Comparison of ENCODE assay signal across 21 cellular contexts in the genomic region with DNA sequence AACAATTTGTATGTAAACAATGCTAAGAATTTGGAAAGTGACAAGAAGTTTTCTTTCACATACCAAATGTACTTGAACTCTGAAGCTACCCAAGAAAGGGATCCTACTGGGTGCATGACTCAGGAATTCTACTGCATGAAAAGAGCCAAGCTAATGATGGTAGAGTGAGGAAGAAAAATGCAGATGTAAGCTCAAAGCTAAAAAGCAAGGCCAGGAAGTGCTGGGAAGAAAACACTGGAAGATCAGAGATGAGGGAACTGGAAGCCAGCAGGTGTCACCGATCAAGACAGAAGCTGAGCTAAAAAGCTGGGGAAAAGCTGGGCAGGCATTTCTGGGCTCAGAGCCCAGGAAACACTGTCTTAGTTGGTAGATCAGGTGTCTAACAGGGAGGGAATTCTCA.
DNase-seq lines count a peak whose midpoint lies in the region; ATAC-seq lines count a peak whose summit lies in the region.
"Had no signal": no experiment of that assay in that cellular context is flagged by ENCODE, and none has a peak within 500 bp of the region (broad histone marks: within the 10 kb centered on the region; RNA-seq: fewer than 3 reads in every experiment).

No MANE protein-coding gene starts in this region.

- POLR2A ChIA-PET in naive thymus-derived CD4-positive, alpha-beta T cell (lab: Charles Lee), result no interaction called here

- DNase-seq in NCI-H82 (lab: John Stamatoyannopoulos, UW) (peak; percentile 29), NCI-H82 treated with DMSO at 0.1 percent for 48 hours (lab: John Stamatoyannopoulos, UW; ENCODE audit: unreplicated experiment) (no peak), NCI-H2171 treated with DMSO at 0.1 percent for 48 hours (lab: John Stamatoyannopoulos, UW) (peak; percentile 63), iPS DF 19.7 (ENCODE audit: low read depth, low spot score) (peak; percentile 95), head of caudate nucleus (no peak)
- DNase-seq in activated effector memory CD4-positive, alpha-beta T cell treated with anti-CD3 and anti-CD28 coated beads, Interleukin-2, amount 50 U/mL, for 16 hours, result no peak
- no peak for DNase-seq in naive thymus-derived CD4-positive, alpha-beta T cell
- DNase-seq in activated T-cell treated with anti-CD3 and anti-CD28 coated beads, Interleukin-2, amount 50 U/mL, for 24 hours, result no peak
- DNase-seq: activated naive CD4-positive, alpha-beta T cell treated with anti-CD3 and anti-CD28 coated beads, Interleukin-2, amount 50 U/mL, for 16 hours; glutamatergic neuron; Karpas-422; left cardiac atrium; NCI-H187; SHP77 treated with DMSO at 0.1 percent for 48 hours; stimulated activated naive CD4-positive, alpha-beta T cell; T-helper 17 cell; upper lobe of right lung had no signal

- H3K4me1 ChIP-seq in naive thymus-derived CD4-positive, alpha-beta T cell (ENCODE audit: control insufficient read depth in 2 of 2, insufficient read depth in 2 of 2, low read length in 2 of 2), result no peaks in the 10 kb centered on the region
- H3K4me1 ChIP-seq: body of pancreas, upper lobe of right lung had no signal

- peaks cover 0 to 4% (median 0%) of the 10 kb centered on the region in 11 donors for H3K9me3 Mint-ChIP-seq in naive thymus-derived CD4-positive, alpha-beta T cell
- H3K9me3 Mint-ChIP-seq in activated T-cell treated with anti-CD3 and anti-CD28 coated beads, Interleukin-2, amount 50 U/mL, for 24 hours, result no peaks in the 10 kb centered on the region
- H3K9me3 Mint-ChIP-seq: dendritic cell treated with granulocyte-macrophage colony-stimulating factor and Interleukin-4, amounts not matched to agents 40 ng/mL and 50 ng/mL, for 4 days had no signal

- intact Hi-C loops in head of caudate nucleus (cut with DNase I), result no loop called here
- intact Hi-C loops in naive thymus-derived CD4-positive, alpha-beta T cell (cut with micrococcal nuclease), result no loop called here

- H3K27ac Mint-ChIP-seq in naive thymus-derived CD4-positive, alpha-beta T cell, result no peak overlapping the region
- no peak overlapping the region for H3K27ac Mint-ChIP-seq in activated T-cell treated with anti-CD3 and anti-CD28 coated beads, Interleukin-2, amount 50 U/mL, for 24 hours
- H3K27ac Mint-ChIP-seq: dendritic cell treated with granulocyte-macrophage colony-stimulating factor and Interleukin-4, amounts not matched to agents 40 ng/mL and 50 ng/mL, for 4 days; progenitor cell of endocrine pancreas; T-helper 17 cell had no signal

- H3K36me3 ChIP-seq in naive thymus-derived CD4-positive, alpha-beta T cell (ENCODE audit: control insufficient read depth in 2 of 3, insufficient read depth in 3 of 3, low read length in 3 of 3), result no peaks in the 10 kb centered on the region
- H3K36me3 ChIP-seq: upper lobe of right lung had no signal

- no peak overlapping the region for H3K4me3 ChIP-seq in naive thymus-derived CD4-positive, alpha-beta T cell (ENCODE audit: low read length)
- H3K4me3 ChIP-seq: body of pancreas, upper lobe of right lung had no signal

- H3K4me1 Mint-ChIP-seq in naive thymus-derived CD4-positive, alpha-beta T cell, result no peaks in the 10 kb centered on the region
- no peaks in the 10 kb centered on the region for H3K4me1 Mint-ChIP-seq in activated T-cell treated with anti-CD3 and anti-CD28 coated beads, Interleukin-2, amount 50 U/mL, for 24 hours (ENCODE audit: low read depth)
- H3K4me1 Mint-ChIP-seq: T-helper 17 cell had no signal

- no peak for ATAC-seq in naive thymus-derived CD4-positive, alpha-beta T cell
- ATAC-seq: body of pancreas, left cardiac atrium, T-helper 17 cell, upper lobe of right lung had no signal

- CTCF ChIA-PET in naive thymus-derived CD4-positive, alpha-beta T cell (lab: Charles Lee), result no interaction called here

- no peak overlapping the region for H3K4me3 Mint-ChIP-seq in naive thymus-derived CD4-positive, alpha-beta T cell
- no peak overlapping the region for H3K4me3 Mint-ChIP-seq in activated T-cell treated with anti-CD3 and anti-CD28 coated beads, Interleukin-2, amount 50 U/mL, for 24 hours
- H3K4me3 Mint-ChIP-seq: dendritic cell treated with granulocyte-macrophage colony-stimulating factor and Interleukin-4, amounts not matched to agents 40 ng/mL and 50 ng/mL, for 4 days; T-helper 17 cell had no signal

- H3K27me3 ChIP-seq in naive thymus-derived CD4-positive, alpha-beta T cell (ENCODE audit: control insufficient read depth in 2 of 2, insufficient read depth in 2 of 2, low read length in 2 of 2), result no peaks in the 10 kb centered on the region
- H3K27me3 ChIP-seq: body of pancreas, upper lobe of right lung had no signal

- no peak overlapping the region for H3K27ac ChIP-seq in naive thymus-derived CD4-positive, alpha-beta T cell (ENCODE audit: low read depth, low read length)
- H3K27ac ChIP-seq: body of pancreas, HL-60, upper lobe of right lung had no signal

- H3K36me3 Mint-ChIP-seq in naive thymus-derived CD4-positive, alpha-beta T cell, result peaks cover 0 to 4% (median 0%) of the 10 kb centered on the region in 5 donors
- H3K36me3 Mint-ChIP-seq in activated T-cell treated with anti-CD3 and anti-CD28 coated beads, Interleukin-2, amount 50 U/mL, for 24 hours (ENCODE audit: low read depth), result no peaks in the 10 kb centered on the region

- no peaks in the 10 kb centered on the region for H3K9me3 ChIP-seq in naive thymus-derived CD4-positive, alpha-beta T cell (ENCODE audit: control insufficient read depth in 2 of 3, low read length in 3 of 3)
- H3K9me3 ChIP-seq: body of pancreas, upper lobe of right lung had no signal

- no peaks in the 10 kb centered on the region for H3K27me3 Mint-ChIP-seq in naive thymus-derived CD4-positive, alpha-beta T cell
- H3K27me3 Mint-ChIP-seq in activated T-cell treated with anti-CD3 and anti-CD28 coated beads, Interleukin-2, amount 50 U/mL, for 24 hours, result no peaks in the 10 kb centered on the region
- H3K27me3 Mint-ChIP-seq: dendritic cell treated with granulocyte-macrophage colony-stimulating factor and Interleukin-4, amounts not matched to agents 40 ng/mL and 50 ng/mL, for 4 days; progenitor cell of endocrine pancreas; T-helper 17 cell had no signal

Comparison
In these comparisons a context has a peak if more than half of its experiments do, and no peak if none do; other contexts are left out.
1. DNase-seq: peak in NCI-H82 (single experiment), NCI-H2171 treated with DMSO at 0.1 percent for 48 hours (single experiment) and iPS DF 19.7 (single experiment); none in NCI-H82 treated with DMSO at 0.1 percent for 48 hours (single experiment), head of caudate nucleus (0 of 42), activated effector memory CD4-positive, alpha-beta T cell treated with anti-CD3 and anti-CD28 coated beads, Interleukin-2, amount 50 U/mL, for 16 hours (single experiment), naive thymus-derived CD4-positive, alpha-beta T cell (0 of 9) and activated T-cell treated with anti-CD3 and anti-CD28 coated beads, Interleukin-2, amount 50 U/mL, for 24 hours (single experiment).